Comparison of ENCODE assay signal across 8 cellular contexts in genomic region chr18:77071711-77072292, GRCh38.
A peak's percentile ranks its signal among the peaks of the same experiment; 100 is the strongest.
DNase-seq lines count a peak whose midpoint lies in the region; ATAC-seq and TF ChIP-seq lines count a peak whose summit lies in the region.

No MANE protein-coding gene starts in this region.

- no peaks in the 10 kb centered on the region for H3F3A ChIP-seq in PC-3 (ENCODE audit: low read length, unreplicated experiment)

- no peak for TF ChIP-seq EP300 in upper lobe of left lung (IDR thresholded peaks at IDR 0.05)

- H3K27ac ChIP-seq in PC-3 (ENCODE audit: low read length) (peak overlapping the region; percentile 99), liver (ENCODE audit: low read depth in 1 of 2, low read length in 2 of 2) (peak overlapping the region; percentile 29 to 52), upper lobe of left lung (peak overlapping the region; percentile 38 to 87 (median 60))

- peak overlapping the region; percentile 47 for H3K4me2 ChIP-seq in PC-3 (ENCODE audit: low read length)

- no peaks in the 10 kb centered on the region for H3K9me3 ChIP-seq in PC-3 (ENCODE audit: low read length)
- no peaks in the 10 kb centered on the region for H3K9me3 ChIP-seq in liver (ENCODE audit: control insufficient read depth in 4 of 4, low read length in 3 of 4)
- no peaks in the 10 kb centered on the region for H3K9me3 ChIP-seq in upper lobe of left lung

- no peak overlapping the region for H2AFZ ChIP-seq in PC-3 (ENCODE audit: low read length)

- ATAC-seq in PC-3 (peak; percentile 28), upper lobe of left lung (ENCODE audit: low FRiP score in 2 of 2) (peak in 1 of 2 donors; percentile 22), GM19351 (IDR thresholded peaks at IDR 0.05; ENCODE audit: unreplicated experiment) (no peak)

- H4K20me1 ChIP-seq in PC-3 (ENCODE audit: low read length), result no peaks in the 10 kb centered on the region

- DNase-seq in AG10803 (ENCODE audit: low read depth) (peak; percentile 83), PC-3 (peak; percentile 86), amniotic stem cell (lab: John Stamatoyannopoulos, UW) (peak; percentile 83), upper lobe of left lung (peak in 1 of 2 donors; percentile 72), NCI-H1105 (lab: John Stamatoyannopoulos, UW) (no peak), middle frontal gyrus (ENCODE audit: extremely low spot score, low spot score) (no peak)

- TF ChIP-seq CTCF in AG10803 (conservative IDR thresholded peaks at IDR 0.05; ENCODE audit: low read length) (no peak), PC-3 (conservative IDR thresholded peaks at IDR 0.05; ENCODE audit: low read depth, low read length) (no peak), liver (IDR thresholded peaks at IDR 0.05; ENCODE audit: low read depth, low read length, missing input control) (no peak), upper lobe of left lung (IDR thresholded peaks at IDR 0.05) (no peak)

- H3K36me3 ChIP-seq in PC-3 (ENCODE audit: low read depth, low read length), result peaks cover 3% of the 10 kb centered on the region; the same call in 1 of the 2 replicates
- H3K36me3 ChIP-seq in liver (ENCODE audit: control insufficient read depth in 4 of 4, insufficient read depth in 3 of 4, low read depth in 1 of 4, low read length in 3 of 4), result no peaks in the 10 kb centered on the region
- H3K36me3 ChIP-seq in upper lobe of left lung, result no peaks in the 10 kb centered on the region

- H3K9ac ChIP-seq in PC-3 (ENCODE audit: low read length) (peak overlapping the region; percentile 90), liver (ENCODE audit: low read depth in 1 of 2, low read length in 2 of 2) (no peak overlapping the region)

- no peak for TF ChIP-seq POLR2A in upper lobe of left lung (IDR thresholded peaks at IDR 0.05)

- intact Hi-C loops in PC-3 (cut with micrococcal nuclease), result no loop called here

- no TSS peak for BruUV-seq in PC-3 (replicated peaks; lab: Mats Ljungman, UMichigan)

- H3K27me3 ChIP-seq in PC-3 (ENCODE audit: low read length), result no peaks in the 10 kb centered on the region
- H3K27me3 ChIP-seq in liver (ENCODE audit: control insufficient read depth in 4 of 4, insufficient read depth in 4 of 4, low read length in 3 of 4), result no peaks in the 10 kb centered on the region
- no peaks in the 10 kb centered on the region for H3K27me3 ChIP-seq in upper lobe of left lung

- CTCF ChIA-PET in PC-3 (lab: Charles Lee), result no interaction called here

- POLR2A ChIA-PET in PC-3 (lab: Charles Lee; ENCODE audit: unreplicated experiment), result no interaction called here

- TF ChIP-seq RAD21 in liver (IDR thresholded peaks at IDR 0.05), result no peak

- peaks cover 52% of the 10 kb centered on the region for H3K79me2 ChIP-seq in PC-3 (ENCODE audit: low read length)

- 73% methylated on average over 10 of the region's 10 CpGs for WGBS in liver
- WGBS in upper lobe of left lung, 2 donors, result 26 to 30% methylated on average over 10 of the region's 10 CpGs

- H3K4me3 ChIP-seq in AG10803 (ENCODE audit: low read length) (no peak overlapping the region), PC-3 (ENCODE audit: low read length) (no peak overlapping the region), liver (ENCODE audit: low read depth in 1 of 3, low read length in 3 of 3) (no peak overlapping the region), upper lobe of left lung (no peak overlapping the region)

- H3K4me1 ChIP-seq in PC-3 (ENCODE audit: insufficient read depth, low read length) (peaks cover 66% of the 10 kb centered on the region), liver (ENCODE audit: control insufficient read depth in 4 of 4, insufficient read depth in 4 of 4, low read length in 3 of 4) (peaks cover 6 to 23% (median 17%) of the 10 kb centered on the region in 4 donors), upper lobe of left lung (peaks cover 53 to 74% (median 58%) of the 10 kb centered on the region in 4 donors)

- no peaks in the 10 kb centered on the region for H3K9me2 ChIP-seq in PC-3 (replicated peaks; ENCODE audit: low read length)

TF ChIP-seq in liver, 16 proteins besides CTCF, POLR2A, EP300 and RAD21:
- TF ChIP-seq SP1 (IDR thresholded peaks at IDR 0.05) (peak; percentile 19), HNF4G (IDR thresholded peaks at IDR 0.05) (no peak), HNF4A (conservative IDR thresholded peaks at IDR 0.05) (no peak), ZBTB33 (IDR thresholded peaks at IDR 0.05) (no peak), FOXA2 (IDR thresholded peaks at IDR 0.05) (no peak), YY1 (IDR thresholded peaks at IDR 0.05) (no peak), REST (IDR thresholded peaks at IDR 0.05) (no peak), JUND (IDR thresholded peaks at IDR 0.05) (peak; percentile 49 to 56), MAX (IDR thresholded peaks at IDR 0.05) (no peak), NR2F2 (IDR thresholded peaks at IDR 0.05) (no peak), EGR1 (IDR thresholded peaks at IDR 0.05; ENCODE audit: low read depth in 2 of 2) (no peak), FOXA1 (IDR thresholded peaks at IDR 0.05) (no peak), GABPA (IDR thresholded peaks at IDR 0.05 in 1 of 2, conservative IDR thresholded peaks at IDR 0.05 in 1 of 2) (no peak), RXRA (IDR thresholded peaks at IDR 0.05) (no peak), ATF3 (IDR thresholded peaks at IDR 0.05) (no peak), TAF1 (conservative IDR thresholded peaks at IDR 0.05) (no peak)

Comparison
In these comparisons a context has a peak if more than half of its experiments do, and no peak if none do; other contexts are left out.
1. DNase-seq: peak in AG10803 (single experiment), PC-3 (single experiment) and amniotic stem cell (single experiment); none in NCI-H1105 (single experiment) and middle frontal gyrus (single experiment).
2. H3K27ac ChIP-seq: peak in every context shown above with its lines; median percentile 99 in PC-3; 60 in upper lobe of left lung; 40 in liver.